ENCODE assay signal across 23 cellular contexts in the genomic region with DNA sequence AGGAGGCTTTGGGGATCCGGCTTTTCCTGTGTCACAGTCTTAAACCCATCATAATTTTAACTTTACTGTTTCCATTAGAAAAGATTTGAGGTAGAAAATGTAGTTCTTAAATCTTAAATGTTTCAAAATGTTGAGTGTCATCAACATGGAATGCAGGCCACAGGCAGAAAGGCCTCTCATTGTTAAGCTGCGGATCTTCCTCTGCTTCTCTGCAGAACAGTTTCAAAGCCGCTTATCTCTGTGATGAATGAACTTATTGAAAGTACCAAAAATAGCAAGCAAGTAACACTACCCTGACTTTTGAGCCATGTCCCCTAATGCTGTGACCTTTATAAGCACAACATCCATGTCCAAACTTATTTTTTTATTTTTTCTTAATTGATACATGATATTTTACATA.
"Had no signal": no experiment of that assay in that cellular context is flagged by ENCODE, and none has a peak within 500 bp of the region (broad histone marks: within the 10 kb centered on the region; RNA-seq: fewer than 3 reads in every experiment).

No MANE protein-coding gene starts in this region.

- H2AFZ ChIP-seq: parathyroid adenoma had no signal

- H3K4me3 Mint-ChIP-seq: effector memory CD8-positive, alpha-beta T cell; memory B cell; naive thymus-derived CD8-positive, alpha-beta T cell; nephron progenitor cell; stimulated activated memory B cell treated with anti-CD40 and anti-IgM and Interleukin-4, amounts not matched to agents 10 μg/mL and 1 μg/mL and 100 μg/mL, for 72 hours had no signal

- H3K27me3 Mint-ChIP-seq: effector memory CD8-positive, alpha-beta T cell; memory B cell; naive thymus-derived CD8-positive, alpha-beta T cell; stimulated activated memory B cell treated with anti-CD40 and anti-IgM and Interleukin-4, amounts not matched to agents 10 μg/mL and 1 μg/mL and 100 μg/mL, for 72 hours had no signal

- H3K36me3 ChIP-seq: gastrocnemius medialis, neutrophil, prostate gland, sigmoid colon, spleen, thoracic aorta, tibial nerve, upper lobe of left lung had no signal

- H3K27ac ChIP-seq: gastrocnemius medialis, neutrophil, parathyroid adenoma, prostate gland, sigmoid colon, spleen, thoracic aorta, tibial nerve, upper lobe of left lung had no signal

- H3K27ac Mint-ChIP-seq: effector memory CD8-positive, alpha-beta T cell; memory B cell; naive thymus-derived CD8-positive, alpha-beta T cell; nephron progenitor cell; stimulated activated memory B cell treated with anti-CD40 and anti-IgM and Interleukin-4, amounts not matched to agents 10 μg/mL and 1 μg/mL and 100 μg/mL, for 72 hours had no signal

- H3K4me3 ChIP-seq: gastrocnemius medialis, lung, prostate gland, sigmoid colon, spleen, thoracic aorta, tibial nerve, upper lobe of left lung had no signal

- H3K79me2 ChIP-seq: parathyroid adenoma had no signal

- DNase-seq: cerebellar nuclear complex; cortex of kidney; effector memory CD8-positive, alpha-beta T cell; gastrocnemius medialis; head of caudate nucleus; kidney; naive thymus-derived CD8-positive, alpha-beta T cell; nephron progenitor cell; right cardiac atrium; sigmoid colon; spleen; stimulated activated CD4-positive, alpha-beta T cell treated with anti-CD3 and anti-CD28 coated beads, Interleukin-4, amount 100 ng/mL, for 4 hours; stimulated activated naive CD8-positive, alpha-beta T cell treated with anti-CD3 and anti-CD28 coated beads, Interleukin-15, Interleukin-2, amounts not matched to agents 100 U/mL and 50 U/mL, for 24 hours; substantia nigra; upper lobe of left lung had no signal

- H3K4me1 Mint-ChIP-seq: memory B cell; naive thymus-derived CD8-positive, alpha-beta T cell; nephron progenitor cell; stimulated activated memory B cell treated with anti-CD40 and anti-IgM and Interleukin-4, amounts not matched to agents 10 μg/mL and 1 μg/mL and 100 μg/mL, for 72 hours had no signal

- H3K4me1 ChIP-seq: gastrocnemius medialis, parathyroid adenoma, prostate gland, sigmoid colon, spleen, tibial nerve, upper lobe of left lung had no signal

- H3K36me3 Mint-ChIP-seq: memory B cell; naive thymus-derived CD8-positive, alpha-beta T cell; stimulated activated memory B cell treated with anti-CD40 and anti-IgM and Interleukin-4, amounts not matched to agents 10 μg/mL and 1 μg/mL and 100 μg/mL, for 72 hours had no signal

- H3K9me3 ChIP-seq: gastrocnemius medialis, neutrophil, prostate gland, sigmoid colon, thoracic aorta, upper lobe of left lung had no signal

- H3K27me3 ChIP-seq: gastrocnemius medialis, neutrophil, sigmoid colon, spleen, tibial nerve, upper lobe of left lung had no signal
